Comparison of ENCODE assay signal across 1 cellular context in the genomic region with DNA sequence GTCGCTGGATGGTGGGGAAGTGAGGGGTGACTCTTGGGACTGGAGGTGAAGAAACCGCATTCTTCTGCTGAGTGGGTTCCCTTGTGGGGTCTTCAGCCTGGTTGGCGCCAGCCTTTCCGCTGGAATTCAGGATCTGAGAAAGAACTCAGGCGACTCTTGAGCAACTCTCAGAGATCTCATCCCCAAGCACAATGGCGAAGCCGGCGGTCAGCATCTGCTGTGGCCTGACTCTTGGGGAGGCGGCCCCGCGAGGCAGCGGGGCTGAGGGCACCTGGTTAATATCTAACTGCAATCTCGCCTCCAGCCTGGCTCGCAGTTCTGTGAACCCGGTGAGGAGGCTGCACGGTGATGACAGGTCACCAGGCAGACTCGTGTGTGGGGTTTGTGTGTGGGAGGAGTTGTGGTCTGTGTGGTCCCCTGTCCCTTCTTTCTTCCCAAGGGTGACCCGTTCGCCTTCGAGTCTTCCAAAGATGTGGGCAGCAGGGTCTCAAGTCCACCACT.
TF ChIP-seq lines count a peak whose summit lies in the region.

No MANE protein-coding gene starts in this region.

TF ChIP-seq in GM23338, 12 proteins besides CTCF, POLR2A, EP300 and RAD21 (continued from another document):
- TF ChIP-seq, protein P1, sequence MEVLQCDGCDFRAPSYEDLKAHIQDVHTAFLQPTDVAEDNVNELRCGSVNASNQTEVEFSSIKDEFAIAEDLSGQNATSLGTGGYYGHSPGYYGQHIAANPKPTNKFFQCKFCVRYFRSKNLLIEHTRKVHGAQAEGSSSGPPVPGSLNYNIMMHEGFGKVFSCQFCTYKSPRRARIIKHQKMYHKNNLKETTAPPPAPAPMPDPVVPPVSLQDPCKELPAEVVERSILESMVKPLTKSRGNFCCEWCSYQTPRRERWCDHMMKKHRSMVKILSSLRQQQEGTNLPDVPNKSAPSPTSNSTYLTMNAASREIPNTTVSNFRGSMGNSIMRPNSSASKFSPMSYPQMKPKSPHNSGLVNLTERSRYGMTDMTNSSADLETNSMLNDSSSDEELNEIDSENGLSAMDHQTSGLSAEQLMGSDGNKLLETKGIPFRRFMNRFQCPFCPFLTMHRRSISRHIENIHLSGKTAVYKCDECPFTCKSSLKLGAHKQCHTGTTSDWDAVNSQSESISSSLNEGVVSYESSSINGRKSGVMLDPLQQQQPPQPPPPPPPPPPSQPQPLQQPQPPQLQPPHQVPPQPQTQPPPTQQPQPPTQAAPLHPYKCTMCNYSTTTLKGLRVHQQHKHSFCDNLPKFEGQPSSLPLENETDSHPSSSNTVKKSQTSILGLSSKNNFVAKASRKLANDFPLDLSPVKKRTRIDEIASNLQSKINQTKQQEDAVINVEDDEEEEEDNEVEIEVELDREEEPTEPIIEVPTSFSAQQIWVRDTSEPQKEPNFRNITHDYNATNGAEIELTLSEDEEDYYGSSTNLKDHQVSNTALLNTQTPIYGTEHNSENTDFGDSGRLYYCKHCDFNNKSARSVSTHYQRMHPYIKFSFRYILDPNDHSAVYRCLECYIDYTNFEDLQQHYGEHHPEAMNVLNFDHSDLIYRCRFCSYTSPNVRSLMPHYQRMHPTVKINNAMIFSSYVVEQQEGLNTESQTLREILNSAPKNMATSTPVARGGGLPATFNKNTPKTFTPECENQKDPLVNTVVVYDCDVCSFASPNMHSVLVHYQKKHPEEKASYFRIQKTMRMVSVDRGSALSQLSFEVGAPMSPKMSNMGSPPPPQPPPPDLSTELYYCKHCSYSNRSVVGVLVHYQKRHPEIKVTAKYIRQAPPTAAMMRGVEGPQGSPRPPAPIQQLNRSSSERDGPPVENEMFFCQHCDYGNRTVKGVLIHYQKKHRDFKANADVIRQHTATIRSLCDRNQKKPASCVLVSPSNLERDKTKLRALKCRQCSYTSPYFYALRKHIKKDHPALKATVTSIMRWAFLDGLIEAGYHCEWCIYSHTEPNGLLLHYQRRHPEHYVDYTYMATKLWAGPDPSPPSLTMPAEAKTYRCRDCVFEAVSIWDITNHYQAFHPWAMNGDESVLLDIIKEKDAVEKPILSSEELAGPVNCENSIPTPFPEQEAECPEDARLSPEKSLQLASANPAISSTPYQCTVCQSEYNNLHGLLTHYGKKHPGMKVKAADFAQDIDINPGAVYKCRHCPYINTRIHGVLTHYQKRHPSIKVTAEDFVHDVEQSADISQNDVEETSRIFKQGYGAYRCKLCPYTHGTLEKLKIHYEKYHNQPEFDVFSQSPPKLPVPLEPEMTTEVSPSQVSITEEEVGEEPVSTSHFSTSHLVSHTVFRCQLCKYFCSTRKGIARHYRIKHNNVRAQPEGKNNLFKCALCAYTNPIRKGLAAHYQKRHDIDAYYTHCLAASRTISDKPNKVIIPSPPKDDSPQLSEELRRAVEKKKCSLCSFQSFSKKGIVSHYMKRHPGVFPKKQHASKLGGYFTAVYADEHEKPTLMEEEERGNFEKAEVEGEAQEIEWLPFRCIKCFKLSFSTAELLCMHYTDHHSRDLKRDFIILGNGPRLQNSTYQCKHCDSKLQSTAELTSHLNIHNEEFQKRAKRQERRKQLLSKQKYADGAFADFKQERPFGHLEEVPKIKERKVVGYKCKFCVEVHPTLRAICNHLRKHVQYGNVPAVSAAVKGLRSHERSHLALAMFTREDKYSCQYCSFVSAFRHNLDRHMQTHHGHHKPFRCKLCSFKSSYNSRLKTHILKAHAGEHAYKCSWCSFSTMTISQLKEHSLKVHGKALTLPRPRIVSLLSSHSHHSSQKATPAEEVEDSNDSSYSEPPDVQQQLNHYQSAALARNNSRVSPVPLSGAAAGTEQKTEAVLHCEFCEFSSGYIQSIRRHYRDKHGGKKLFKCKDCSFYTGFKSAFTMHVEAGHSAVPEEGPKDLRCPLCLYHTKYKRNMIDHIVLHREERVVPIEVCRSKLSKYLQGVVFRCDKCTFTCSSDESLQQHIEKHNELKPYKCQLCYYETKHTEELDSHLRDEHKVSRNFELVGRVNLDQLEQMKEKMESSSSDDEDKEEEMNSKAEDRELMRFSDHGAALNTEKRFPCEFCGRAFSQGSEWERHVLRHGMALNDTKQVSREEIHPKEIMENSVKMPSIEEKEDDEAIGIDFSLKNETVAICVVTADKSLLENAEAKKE (CRISPR knock-in tag; IDR thresholded peaks at IDR 0.05), result no peak
- TF ChIP-seq EZH2phosphoT487 (IDR thresholded peaks at IDR 0.05; ENCODE audit: unreplicated experiment) (no peak), NANOG (IDR thresholded peaks at IDR 0.05; ENCODE audit: borderline replicate concordance) (no peak), STAT1 (IDR thresholded peaks at IDR 0.05; ENCODE audit: unreplicated experiment) (no peak), ZNF331 (CRISPR knock-in tag; IDR thresholded peaks at IDR 0.05; ENCODE audit: low read depth) (no peak), JUNB (IDR thresholded peaks at IDR 0.05; ENCODE audit: unreplicated experiment) (no peak), ZNF114 (CRISPR knock-in tag; IDR thresholded peaks at IDR 0.05) (no peak)
